Comparison of ENCODE assay signal across 8 cellular contexts in genomic region chr2:239934571-239935171, GRCh38.
A peak's percentile ranks its signal among the peaks of the same experiment; 100 is the strongest.
DNase-seq lines count a peak whose midpoint lies in the region; ATAC-seq, FAIRE-seq and TF ChIP-seq lines count a peak whose summit lies in the region.

No MANE protein-coding gene starts in this region.

- H3K9me3 Mint-ChIP-seq in CD8-positive, alpha-beta T cell, result no peaks in the 10 kb centered on the region

- TF ChIP-seq CTCF in CD8-positive, alpha-beta T cell (IDR thresholded peaks at IDR 0.05), result peak; percentile 76
- TF ChIP-seq CTCF in astrocyte of the cerebellum (IDR thresholded peaks at IDR 0.05; ENCODE audit: low read depth, low read length, missing control alignments), result peak; percentile 71

- peak; percentile 80 for ATAC-seq in CD8-positive, alpha-beta T cell
- ATAC-seq in GM18520 (IDR thresholded peaks at IDR 0.05; ENCODE audit: unreplicated experiment), result no peak

- H3K27me3 ChIP-seq in CD8-positive, alpha-beta T cell (ENCODE audit: insufficient read depth, low read length), result no peaks in the 10 kb centered on the region
- no peaks in the 10 kb centered on the region for H3K27me3 ChIP-seq in small intestine (ENCODE audit: control insufficient read depth in 2 of 2, insufficient read depth in 2 of 2, low read length in 2 of 2)

- H3K27me3 Mint-ChIP-seq in CD8-positive, alpha-beta T cell (ENCODE audit: low read depth), result peaks cover 7% of the 10 kb centered on the region

- CTCF ChIA-PET in CD8-positive, alpha-beta T cell (lab: Charles Lee), result interaction anchor here (0.6 to 2.5 kb wide), 11 partner anchors 9 to 1674 kb away, joined by 3 to 10 read pairs (median 4); no protein-coding TSS in a partner anchor

- intact Hi-C loops in CD8-positive, alpha-beta T cell (cut with DNase I, micrococcal nuclease), result loop anchor here in 1 of 2 experiments (1.0 to 2.0 kb wide), 2 partner anchors 57 to 208 kb away; no protein-coding TSS in a partner anchor

- peak; percentile 31 to 63 (median 50) for DNase-seq in CD8-positive, alpha-beta T cell
- peak; percentile 48 for DNase-seq in HuH-7.5 (ENCODE audit: low spot score)
- peak in 4 of 5 experiments; percentile 14 to 75 (median 38) for DNase-seq in T-helper 2 cell
- peak; percentile 18 for DNase-seq in astrocyte of the cerebellum (ENCODE audit: low read depth)
- DNase-seq in hypothalamus (lab: John Stamatoyannopoulos, UW), result peak in 42 of 51 donors; percentile 23 to 89 (median 64)
- peak; percentile 66 for DNase-seq in small intestine
- no peak for DNase-seq in A172 (ENCODE audit: low spot score)

- no peak overlapping the region for H3K27ac ChIP-seq in CD8-positive, alpha-beta T cell (ENCODE audit: low read depth, low read length)
- H3K27ac ChIP-seq in small intestine (ENCODE audit: low read depth in 1 of 2, low read length in 1 of 2), result no peak overlapping the region

- H3K9me3 ChIP-seq in CD8-positive, alpha-beta T cell (ENCODE audit: low read length), result no peaks in the 10 kb centered on the region
- no peaks in the 10 kb centered on the region for H3K9me3 ChIP-seq in small intestine (ENCODE audit: control insufficient read depth, low read depth)

- POLR2A ChIA-PET in CD8-positive, alpha-beta T cell (lab: Charles Lee), result no interaction called here

- no peak overlapping the region for H3K4me3 Mint-ChIP-seq in CD8-positive, alpha-beta T cell

- no peak overlapping the region for H3K4me3 ChIP-seq in CD8-positive, alpha-beta T cell (ENCODE audit: low read depth, low read length)
- H3K4me3 ChIP-seq in astrocyte of the cerebellum (ENCODE audit: low read depth, low read length) (no peak overlapping the region), small intestine (ENCODE audit: low read depth in 1 of 2, low read length in 2 of 2) (no peak overlapping the region)

- H3K27ac Mint-ChIP-seq in CD8-positive, alpha-beta T cell, result no peak overlapping the region

- H3K36me3 ChIP-seq in CD8-positive, alpha-beta T cell (ENCODE audit: insufficient read depth, low read length), result no peaks in the 10 kb centered on the region
- H3K36me3 ChIP-seq in small intestine (ENCODE audit: control insufficient read depth in 2 of 2, insufficient read depth in 2 of 2, low read length in 2 of 2), result no peaks in the 10 kb centered on the region

- FAIRE-seq in small intestine (lab: Jason Lieb, UNC), result no peak

- no peaks in the 10 kb centered on the region for H3K36me3 Mint-ChIP-seq in CD8-positive, alpha-beta T cell

- H3K4me1 ChIP-seq in CD8-positive, alpha-beta T cell (ENCODE audit: insufficient read depth, low read length), result no peaks in the 10 kb centered on the region
- H3K4me1 ChIP-seq in small intestine (ENCODE audit: control insufficient read depth in 2 of 2, insufficient read depth in 1 of 2, low read depth in 1 of 2, low read length in 1 of 2), result no peaks in the 10 kb centered on the region

- WGBS in small intestine, 3 donors, result 40 to 42% (median 41%) methylated on average over 19 of the region's 19 CpGs

- in situ Hi-C loops in astrocyte of the cerebellum (cut with HindIII; ENCODE audit: low sequenced_read_pairs), result no loop called here

- H3K4me1 Mint-ChIP-seq in CD8-positive, alpha-beta T cell (ENCODE audit: low read depth), result peaks cover 5% of the 10 kb centered on the region
